ENCODE assay signal across 10 cellular contexts in genomic region chr10:3720228-3721019, GRCh38.
DNase-seq lines count a peak whose midpoint lies in the region; ATAC-seq and TF ChIP-seq lines count a peak whose summit lies in the region.
"Had no signal": no experiment of that assay in that cellular context is flagged by ENCODE, and none has a peak within 500 bp of the region (broad histone marks: within the 10 kb centered on the region; RNA-seq: fewer than 3 reads in every experiment).

No MANE protein-coding gene starts in this region.

- H3K4me3 Mint-ChIP-seq in T-helper 17 cell, result no peak overlapping the region
- H3K4me3 Mint-ChIP-seq in endodermal cell, result no peak overlapping the region

- no peaks in the 10 kb centered on the region for H3K9me3 Mint-ChIP-seq in endodermal cell

- H3K27ac ChIP-seq in skin epidermis, result peak overlapping the region in 17 of 21 experiments; percentile 7 to 82 (median 61)
- H3K27ac ChIP-seq in endodermal cell (ENCODE audit: low read depth, low read length), result no peak overlapping the region

- H3K27me3 Mint-ChIP-seq in T-helper 17 cell, result peaks cover 4% of the 10 kb centered on the region
- peaks cover 2% of the 10 kb centered on the region for H3K27me3 Mint-ChIP-seq in endodermal cell (ENCODE audit: insufficient read depth)

- H3K27ac Mint-ChIP-seq in T-helper 17 cell (no peak overlapping the region), endodermal cell (no peak overlapping the region)

- TF ChIP-seq CTCF in endodermal cell (conservative IDR thresholded peaks at IDR 0.05), result no peak

- WGBS in endodermal cell (ENCODE audit: insufficient coverage in 1 of 2, insufficient read length in 1 of 2), 2 experiments, result 96 to 100% methylated on average over 5 to 8 of the region's 8 CpGs

- DNase-seq in HCEC 1CT, result peak; percentile 67
- DNase-seq in T-helper 17 cell, result no peak
- peak; percentile 68 for DNase-seq in left cardiac atrium
- DNase-seq in endodermal cell, result no peak
- DNase-seq in NCI-H2196 (lab: John Stamatoyannopoulos, UW; ENCODE audit: unreplicated experiment), result no peak
- DNase-seq: Karpas-422; stimulated activated CD4-positive, alpha-beta T cell treated with anti-CD3 and anti-CD28 coated beads, Interleukin-15, amount 100 ng/mL, for 24 hours had no signal

- no peaks in the 10 kb centered on the region for H3K4me1 ChIP-seq in endodermal cell (ENCODE audit: control insufficient read depth, insufficient read depth, low read length)

- intact Hi-C loops in left cardiac atrium (cut with DNase I), result no loop called here

- ATAC-seq in T-helper 17 cell (peak; percentile 48), left cardiac atrium (peak; percentile 91 to 96), GM21447 (IDR thresholded peaks at IDR 0.05; ENCODE audit: unreplicated experiment) (no peak), HG02981 (IDR thresholded peaks at IDR 0.05; ENCODE audit: unreplicated experiment) (no peak)

- H3K36me3 Mint-ChIP-seq in T-helper 17 cell (ENCODE audit: low read depth), result no peaks in the 10 kb centered on the region
- no peaks in the 10 kb centered on the region for H3K36me3 Mint-ChIP-seq in endodermal cell (ENCODE audit: low read depth)

- no peaks in the 10 kb centered on the region for H3K36me3 ChIP-seq in endodermal cell (ENCODE audit: control insufficient read depth, insufficient read depth, low read length)

- no peaks in the 10 kb centered on the region for H3K27me3 ChIP-seq in endodermal cell (ENCODE audit: control insufficient read depth, insufficient read depth, low read length, poor library complexity, severe bottlenecking)

- no peaks in the 10 kb centered on the region for H3K9me3 ChIP-seq in T-helper 17 cell (ENCODE audit: control insufficient read depth, low read length, poor library complexity, severe bottlenecking)
- H3K9me3 ChIP-seq in endodermal cell (ENCODE audit: control insufficient read depth, low read length), result no peaks in the 10 kb centered on the region

- H3K9ac ChIP-seq in endodermal cell (ENCODE audit: extremely low read depth, low read length, poor library complexity, severe bottlenecking), result no peak overlapping the region

- H3K4me3 ChIP-seq in skin epidermis (no peak overlapping the region), endodermal cell (ENCODE audit: low read length) (no peak overlapping the region)

- H3K4me1 Mint-ChIP-seq in T-helper 17 cell, result peaks cover 7% of the 10 kb centered on the region
- no peaks in the 10 kb centered on the region for H3K4me1 Mint-ChIP-seq in endodermal cell

Comparison
In these comparisons a context has a peak if more than half of its experiments do, and no peak if none do; other contexts are left out.
1. DNase-seq: peak in HCEC 1CT (single experiment) and left cardiac atrium (single experiment); none in T-helper 17 cell (0 of 3), endodermal cell (single experiment) and NCI-H2196 (single experiment).
2. ATAC-seq: peak in T-helper 17 cell (single experiment) and left cardiac atrium (2 of 2); none in GM21447 (single experiment) and HG02981 (single experiment).